In the genomic region with DNA sequence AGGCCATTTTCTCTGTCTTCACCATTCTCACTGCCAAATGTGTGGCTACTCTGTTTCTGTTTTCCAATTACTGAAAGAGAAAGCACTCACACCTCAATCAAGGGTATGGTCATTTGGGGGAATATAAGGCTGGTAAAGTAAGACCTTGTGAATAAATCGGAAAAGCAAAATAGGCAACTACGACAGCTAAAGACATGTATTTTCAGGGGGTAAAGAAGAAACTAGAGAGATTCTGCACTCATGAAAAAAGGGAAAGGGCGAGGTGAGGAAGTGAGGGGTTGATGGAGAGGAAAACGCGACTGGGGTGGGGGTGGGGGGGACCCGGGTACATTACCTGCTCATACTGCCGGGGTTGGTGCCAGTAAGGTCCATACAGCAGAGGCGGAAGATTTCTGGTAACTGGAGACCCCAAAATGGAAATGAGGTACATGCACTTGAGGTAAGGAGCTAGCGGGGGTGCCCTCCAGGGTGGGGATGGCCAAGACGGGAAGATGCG, we compare ENCODE assay signal across 8 cellular contexts. TPM values are rescaled to one million over a fixed set of nuclear protein-coding genes. Genes with fewer than 3 reads are reported as not detected.
DNase-seq lines count a peak whose midpoint lies in the region; ATAC-seq, FAIRE-seq and TF ChIP-seq lines count a peak whose summit lies in the region.

No MANE protein-coding gene starts in this region.

- peak overlapping the region; percentile 67 to 88 for H3K27ac Mint-ChIP-seq in natural killer cell treated with Interleukin-12 subunit alpha and Interleukin-12 subunit beta and Interleukin-15 and Interleukin-18, amount 100 ng/mL, for 72 hours

- TF ChIP-seq CTCF in GM12865 (IDR thresholded peaks at IDR 0.05; ENCODE audit: insufficient read depth, low read depth, low read length, missing control alignments) (no peak), LNCaP clone FGC (IDR thresholded peaks at IDR 0.05; ENCODE audit: control insufficient read depth, extremely low read depth, insufficient read depth) (no peak)

- no peak for FAIRE-seq in urothelium cell line (lab: Jason Lieb, UNC)

- no peaks in the 10 kb centered on the region for H3K9me3 Mint-ChIP-seq in natural killer cell treated with Interleukin-12 subunit alpha and Interleukin-12 subunit beta and Interleukin-15 and Interleukin-18, amount 100 ng/mL, for 72 hours

- H3K9ac ChIP-seq in duodenal mucosa (ENCODE audit: low read depth in 1 of 2, low read length in 2 of 2), result peak overlapping the region; percentile 73 to 85

- H3K36me3 Mint-ChIP-seq in natural killer cell treated with Interleukin-12 subunit alpha and Interleukin-12 subunit beta and Interleukin-15 and Interleukin-18, amount 100 ng/mL, for 72 hours, result peaks cover 4% of the 10 kb centered on the region

- no peaks in the 10 kb centered on the region for H3K27me3 Mint-ChIP-seq in natural killer cell treated with Interleukin-12 subunit alpha and Interleukin-12 subunit beta and Interleukin-15 and Interleukin-18, amount 100 ng/mL, for 72 hours

- no peak for DNase-seq in GM12865 (ENCODE audit: low read depth)
- DNase-seq in LNCaP clone FGC (ENCODE audit: low read depth), result no peak
- no peak for DNase-seq in natural killer cell treated with Interleukin-12 subunit alpha and Interleukin-12 subunit beta and Interleukin-15 and Interleukin-18, amount 100 ng/mL, for 72 hours (ENCODE audit: low spot score)
- DNase-seq in mesenteric fat pad (ENCODE audit: low spot score), result no peak
- no peak for DNase-seq in urothelium cell line (ENCODE audit: low spot score)
- DNase-seq in activated effector memory CD4-positive, alpha-beta T cell treated with Interleukin-2 at 50 U/mL for 16 hours, result no peak

- H3K27me3 ChIP-seq in duodenal mucosa (ENCODE audit: control insufficient read depth in 1 of 2, insufficient read depth in 2 of 2, low read length in 2 of 2), result no peaks in the 10 kb centered on the region

- peaks cover 39 to 47% of the 10 kb centered on the region in 2 donors for H3K4me1 Mint-ChIP-seq in natural killer cell treated with Interleukin-12 subunit alpha and Interleukin-12 subunit beta and Interleukin-15 and Interleukin-18, amount 100 ng/mL, for 72 hours (ENCODE audit: low read depth in 2 of 2)

- H3K36me3 ChIP-seq in duodenal mucosa (ENCODE audit: control insufficient read depth in 1 of 2, insufficient read depth in 2 of 2, low read length in 2 of 2), result peaks cover under 1 to 3% of the 10 kb centered on the region in 2 donors

- H3K27ac ChIP-seq in duodenal mucosa (ENCODE audit: low read depth, low read length), result peak overlapping the region; percentile 37

- peaks cover 10 to 15% of the 10 kb centered on the region in 2 donors for H3K4me1 ChIP-seq in duodenal mucosa (ENCODE audit: control insufficient read depth in 1 of 2, insufficient read depth in 2 of 2, low read length in 2 of 2)

- H3K9me3 ChIP-seq in duodenal mucosa (ENCODE audit: control insufficient read depth in 1 of 2, low read length in 2 of 2), result no peaks in the 10 kb centered on the region

- peak overlapping the region; percentile 98 for H3K4me3 Mint-ChIP-seq in natural killer cell treated with Interleukin-12 subunit alpha and Interleukin-12 subunit beta and Interleukin-15 and Interleukin-18, amount 100 ng/mL, for 72 hours

- ATAC-seq in natural killer cell treated with Interleukin-12 subunit alpha and Interleukin-12 subunit beta and Interleukin-15 and Interleukin-18, amount 100 ng/mL, for 72 hours, result no peak
- no peak for ATAC-seq in GM19463 (IDR thresholded peaks at IDR 0.05; ENCODE audit: unreplicated experiment)

- H3K4me3 ChIP-seq in GM12865 (ENCODE audit: low read depth, low read length), result peak overlapping the region; percentile 85
- H3K4me3 ChIP-seq in LNCaP clone FGC (ENCODE audit: low read depth, low read length), result peak overlapping the region; percentile 66
- peak overlapping the region; percentile 91 to 96 for H3K4me3 ChIP-seq in duodenal mucosa (ENCODE audit: low read depth in 1 of 2, low read length in 2 of 2)

RNA-seq across cellular contexts. Expression of gene CHD8, which starts 19.3 kb away (rescaled TPM):
- 100 to 1,000 TPM; 118 to 147 TPM for total RNA-seq in natural killer cell treated with Interleukin-12 subunit alpha and Interleukin-12 subunit beta and Interleukin-15 and Interleukin-18, amount 100 ng/mL, for 72 hours
- total RNA-seq in mesenteric fat pad, result 60.9 TPM

RNA-seq across cellular contexts. Expression of gene RAB2B, which starts 40.1 kb away (rescaled TPM):
- total RNA-seq in natural killer cell treated with Interleukin-12 subunit alpha and Interleukin-12 subunit beta and Interleukin-15 and Interleukin-18, amount 100 ng/mL, for 72 hours, result 10 to 100 TPM; 25.9 to 51.2 TPM
- total RNA-seq in mesenteric fat pad, result 24.2 TPM

RNA-seq across cellular contexts. Expression of gene TOX4, which starts 40.4 kb away (rescaled TPM):
- 100 to 1,000 TPM in 1 of 2 donors, 10 to 100 TPM in 1; 92.0 to 105 TPM for total RNA-seq in natural killer cell treated with Interleukin-12 subunit alpha and Interleukin-12 subunit beta and Interleukin-15 and Interleukin-18, amount 100 ng/mL, for 72 hours
- total RNA-seq in mesenteric fat pad, result 85.0 TPM

RNA-seq across cellular contexts. Expression of gene SUPT16H, which starts 52.8 kb away (rescaled TPM):
- 100 to 1,000 TPM; 105 to 132 TPM for total RNA-seq in natural killer cell treated with Interleukin-12 subunit alpha and Interleukin-12 subunit beta and Interleukin-15 and Interleukin-18, amount 100 ng/mL, for 72 hours
- total RNA-seq in mesenteric fat pad, result 52.6 TPM
